In genomic region chr2:201118121-201118956, GRCh38 we compare ENCODE assay signal across 1 cellular context.
TF ChIP-seq lines count a peak whose summit lies in the region.

No MANE protein-coding gene starts in this region.

TF ChIP-seq in GM12878, 131 proteins besides CTCF, POLR2A, EP300 and RAD21 (continued from another document and continues in another):
- TF ChIP-seq PKNOX1 (IDR thresholded peaks at IDR 0.05) (0 out of 2 replicates have a peak, but pooled peaks have one; percentile 14), FOXM1 (IDR thresholded peaks at IDR 0.05; ENCODE audit: low read depth, low read length) (no peak), PRDM15 (CRISPR knock-in tag; IDR thresholded peaks at IDR 0.05) (no peak), SREBF1 (IDR thresholded peaks at IDR 0.05; ENCODE audit: low read length) (no peak), NFIC (IDR thresholded peaks at IDR 0.05; ENCODE audit: low read depth, low read length) (no peak), SPI1 (IDR thresholded peaks at IDR 0.05; ENCODE audit: borderline replicate concordance, insufficient read depth, low read depth, low read length) (no peak), SIN3A (IDR thresholded peaks at IDR 0.05; ENCODE audit: low read depth, low read length) (0 out of 2 replicates have a peak, but pooled peaks have one; percentile 32), RBBP5 (conservative IDR thresholded peaks at IDR 0.05) (no peak), TCF3 (IDR thresholded peaks at IDR 0.05; ENCODE audit: borderline replicate concordance, insufficient read depth, low read depth, low read length) (peak; percentile 73), SKIL (IDR thresholded peaks at IDR 0.05; ENCODE audit: low read depth, poor library complexity, severe bottlenecking) (peak; percentile 92), TBL1XR1 (IDR thresholded peaks at IDR 0.05; ENCODE audit: low read depth, low read length) (peak; percentile 96), SRF (IDR thresholded peaks at IDR 0.05; ENCODE audit: low read depth in 2 of 2, low read length in 2 of 2) (no peak), SMARCA5 (IDR thresholded peaks at IDR 0.05) (peak; percentile 92; the same call in 1 of the 2 replicates), POLR2AphosphoS5 (IDR thresholded peaks at IDR 0.05; ENCODE audit: low read length) (peak; percentile 84), KDM1A (IDR thresholded peaks at IDR 0.05; ENCODE audit: borderline replicate concordance) (no peak), EED (IDR thresholded peaks at IDR 0.05; ENCODE audit: low read depth) (peak; percentile 93; the same call in 1 of the 2 replicates), ZSCAN29 (IDR thresholded peaks at IDR 0.05) (peak; percentile 63; the same call in 1 of the 2 replicates), MLLT1 (IDR thresholded peaks at IDR 0.05) (peak; percentile 91), ELK1 (IDR thresholded peaks at IDR 0.05; ENCODE audit: low read depth, low read length) (no peak; the same call in 1 of the 2 replicates), NBN (IDR thresholded peaks at IDR 0.05) (peak; percentile 97), CHD2 (IDR thresholded peaks at IDR 0.05; ENCODE audit: borderline replicate concordance, low read depth, low read length) (peak; percentile 87), ATF7 (IDR thresholded peaks at IDR 0.05; ENCODE audit: low read depth) (peak; percentile 77), RAD51 (IDR thresholded peaks at IDR 0.05) (0 out of 2 replicates have a peak, but pooled peaks have one; percentile 17), IRF4 (IDR thresholded peaks at IDR 0.05; ENCODE audit: low read depth, low read length) (peak; percentile 56; the same call in 1 of the 2 replicates), ZNF24 (IDR thresholded peaks at IDR 0.05) (peak; percentile 74), ESRRA (IDR thresholded peaks at IDR 0.05; ENCODE audit: low read length) (no peak), CHD4 (IDR thresholded peaks at IDR 0.05) (no peak), ZNF217 (IDR thresholded peaks at IDR 0.05) (peak; percentile 79; the same call in 1 of the 2 replicates), BHLHE40 (IDR thresholded peaks at IDR 0.05; ENCODE audit: borderline replicate concordance in 1 of 2, low read depth in 2 of 2, low read length in 1 of 2) (peak; percentile 89 to 91), NR2C2 (IDR thresholded peaks at IDR 0.05; ENCODE audit: borderline replicate concordance, control insufficient read depth, insufficient read length, low read depth) (no peak), CBFB (IDR thresholded peaks at IDR 0.05; ENCODE audit: low read depth) (peak; percentile 94), NKRF (conservative IDR thresholded peaks at IDR 0.05) (peak; percentile 49; the same call in 1 of the 2 replicates), ZNF207 (IDR thresholded peaks at IDR 0.05; ENCODE audit: borderline replicate concordance) (peak; percentile 68; the same call in 1 of the 2 replicates), TCF12 (IDR thresholded peaks at IDR 0.05; ENCODE audit: low read depth, low read length) (peak; percentile 80), RCOR1 (conservative IDR thresholded peaks at IDR 0.05; ENCODE audit: low read depth, low read length) (no peak), KAT2A (conservative IDR thresholded peaks at IDR 0.05; ENCODE audit: control insufficient read depth, low read depth, low read length) (no peak), ETV6 (conservative IDR thresholded peaks at IDR 0.05 in 1 of 2, IDR thresholded peaks at IDR 0.05 in 1 of 2; ENCODE audit: borderline replicate concordance in 1 of 2, low read depth in 1 of 2) (peak in 1 of 2 experiments; percentile 98; a peak in 2 of 4 replicates), NFYA (IDR thresholded peaks at IDR 0.05; ENCODE audit: borderline replicate concordance, low read depth, low read length) (no peak), CBX3 (IDR thresholded peaks at IDR 0.05; ENCODE audit: borderline replicate concordance, low read depth) (no peak), WRNIP1 (IDR thresholded peaks at IDR 0.05; ENCODE audit: borderline replicate concordance, low read depth, low read length) (no peak), GATAD2B (conservative IDR thresholded peaks at IDR 0.05; ENCODE audit: low read depth) (peak; percentile 99)
- TF ChIP-seq, protein P1, sequence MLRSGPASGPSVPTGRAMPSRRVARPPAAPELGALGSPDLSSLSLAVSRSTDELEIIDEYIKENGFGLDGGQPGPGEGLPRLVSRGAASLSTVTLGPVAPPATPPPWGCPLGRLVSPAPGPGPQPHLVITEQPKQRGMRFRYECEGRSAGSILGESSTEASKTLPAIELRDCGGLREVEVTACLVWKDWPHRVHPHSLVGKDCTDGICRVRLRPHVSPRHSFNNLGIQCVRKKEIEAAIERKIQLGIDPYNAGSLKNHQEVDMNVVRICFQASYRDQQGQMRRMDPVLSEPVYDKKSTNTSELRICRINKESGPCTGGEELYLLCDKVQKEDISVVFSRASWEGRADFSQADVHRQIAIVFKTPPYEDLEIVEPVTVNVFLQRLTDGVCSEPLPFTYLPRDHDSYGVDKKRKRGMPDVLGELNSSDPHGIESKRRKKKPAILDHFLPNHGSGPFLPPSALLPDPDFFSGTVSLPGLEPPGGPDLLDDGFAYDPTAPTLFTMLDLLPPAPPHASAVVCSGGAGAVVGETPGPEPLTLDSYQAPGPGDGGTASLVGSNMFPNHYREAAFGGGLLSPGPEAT (IDR thresholded peaks at IDR 0.05; ENCODE audit: low read depth): peak; percentile 94
- TF ChIP-seq, protein P2, sequence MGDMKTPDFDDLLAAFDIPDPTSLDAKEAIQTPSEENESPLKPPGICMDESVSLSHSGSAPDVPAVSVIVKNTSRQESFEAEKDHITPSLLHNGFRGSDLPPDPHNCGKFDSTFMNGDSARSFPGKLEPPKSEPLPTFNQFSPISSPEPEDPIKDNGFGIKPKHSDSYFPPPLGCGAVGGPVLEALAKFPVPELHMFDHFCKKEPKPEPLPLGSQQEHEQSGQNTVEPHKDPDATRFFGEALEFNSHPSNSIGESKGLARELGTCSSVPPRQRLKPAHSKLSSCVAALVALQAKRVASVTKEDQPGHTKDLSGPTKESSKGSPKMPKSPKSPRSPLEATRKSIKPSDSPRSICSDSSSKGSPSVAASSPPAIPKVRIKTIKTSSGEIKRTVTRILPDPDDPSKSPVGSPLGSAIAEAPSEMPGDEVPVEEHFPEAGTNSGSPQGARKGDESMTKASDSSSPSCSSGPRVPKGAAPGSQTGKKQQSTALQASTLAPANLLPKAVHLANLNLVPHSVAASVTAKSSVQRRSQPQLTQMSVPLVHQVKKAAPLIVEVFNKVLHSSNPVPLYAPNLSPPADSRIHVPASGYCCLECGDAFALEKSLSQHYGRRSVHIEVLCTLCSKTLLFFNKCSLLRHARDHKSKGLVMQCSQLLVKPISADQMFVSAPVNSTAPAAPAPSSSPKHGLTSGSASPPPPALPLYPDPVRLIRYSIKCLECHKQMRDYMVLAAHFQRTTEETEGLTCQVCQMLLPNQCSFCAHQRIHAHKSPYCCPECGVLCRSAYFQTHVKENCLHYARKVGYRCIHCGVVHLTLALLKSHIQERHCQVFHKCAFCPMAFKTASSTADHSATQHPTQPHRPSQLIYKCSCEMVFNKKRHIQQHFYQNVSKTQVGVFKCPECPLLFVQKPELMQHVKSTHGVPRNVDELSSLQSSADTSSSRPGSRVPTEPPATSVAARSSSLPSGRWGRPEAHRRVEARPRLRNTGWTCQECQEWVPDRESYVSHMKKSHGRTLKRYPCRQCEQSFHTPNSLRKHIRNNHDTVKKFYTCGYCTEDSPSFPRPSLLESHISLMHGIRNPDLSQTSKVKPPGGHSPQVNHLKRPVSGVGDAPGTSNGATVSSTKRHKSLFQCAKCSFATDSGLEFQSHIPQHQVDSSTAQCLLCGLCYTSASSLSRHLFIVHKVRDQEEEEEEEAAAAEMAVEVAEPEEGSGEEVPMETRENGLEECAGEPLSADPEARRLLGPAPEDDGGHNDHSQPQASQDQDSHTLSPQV (IDR thresholded peaks at IDR 0.05): peak; percentile 76; the same call in 1 of the 2 replicates
- TF ChIP-seq, protein P3, sequence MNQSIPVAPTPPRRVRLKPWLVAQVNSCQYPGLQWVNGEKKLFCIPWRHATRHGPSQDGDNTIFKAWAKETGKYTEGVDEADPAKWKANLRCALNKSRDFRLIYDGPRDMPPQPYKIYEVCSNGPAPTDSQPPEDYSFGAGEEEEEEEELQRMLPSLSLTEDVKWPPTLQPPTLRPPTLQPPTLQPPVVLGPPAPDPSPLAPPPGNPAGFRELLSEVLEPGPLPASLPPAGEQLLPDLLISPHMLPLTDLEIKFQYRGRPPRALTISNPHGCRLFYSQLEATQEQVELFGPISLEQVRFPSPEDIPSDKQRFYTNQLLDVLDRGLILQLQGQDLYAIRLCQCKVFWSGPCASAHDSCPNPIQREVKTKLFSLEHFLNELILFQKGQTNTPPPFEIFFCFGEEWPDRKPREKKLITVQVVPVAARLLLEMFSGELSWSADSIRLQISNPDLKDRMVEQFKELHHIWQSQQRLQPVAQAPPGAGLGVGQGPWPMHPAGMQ (IDR thresholded peaks at IDR 0.05; ENCODE audit: borderline replicate concordance): no peak
